ENCODE assay signal across 1 cellular context in the genomic region with DNA sequence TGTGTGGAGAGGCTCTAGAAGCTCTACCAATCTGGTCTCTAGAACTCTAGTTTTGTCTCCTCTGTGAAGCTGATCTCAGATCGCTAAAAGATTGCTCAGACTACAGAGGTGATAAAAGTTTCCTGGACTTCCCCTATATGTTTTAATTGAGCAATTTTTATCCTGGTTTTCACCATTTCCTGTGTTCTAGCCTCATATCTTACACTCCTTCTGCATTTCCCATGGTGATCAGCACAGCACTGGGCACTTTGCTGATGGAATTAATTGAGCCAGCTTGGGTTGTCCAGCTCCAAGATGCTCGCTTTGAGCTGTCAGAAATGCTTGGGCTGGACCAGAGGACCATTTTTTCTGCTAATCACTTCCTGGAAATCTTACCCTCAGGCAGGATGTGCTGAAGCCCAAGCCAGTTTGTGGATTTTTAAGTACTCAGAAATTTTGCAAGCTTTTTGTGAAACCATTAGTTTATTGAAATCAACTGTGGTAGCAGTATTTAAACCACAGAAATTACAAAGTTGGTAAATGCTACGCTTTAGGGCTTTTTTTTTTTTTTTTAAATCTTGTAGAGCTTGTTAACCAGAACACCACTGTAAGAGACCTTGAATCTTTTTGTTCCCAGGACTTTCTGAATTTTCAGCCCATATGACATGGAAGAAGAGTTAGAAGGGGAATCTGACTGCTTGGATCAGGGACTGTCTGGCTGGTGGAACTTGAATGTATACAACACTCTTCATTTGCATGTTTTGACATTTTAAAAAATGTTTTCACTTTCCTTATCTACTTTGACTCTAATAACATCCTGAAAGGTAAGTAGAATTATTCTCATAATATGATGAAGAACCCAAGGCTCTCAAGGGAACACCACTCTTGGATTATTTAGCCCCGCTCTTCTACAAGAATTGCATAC.
TF ChIP-seq lines count a peak whose summit lies in the region.

No MANE protein-coding gene starts in this region.

TF ChIP-seq in K562, 482 proteins besides CTCF, POLR2A, EP300 and RAD21:
- no peak for TF ChIP-seq ATF1 (CRISPR knock-in tag; IDR thresholded peaks at IDR 0.05)
- no peak for TF ChIP-seq ATF1 (tag; IDR thresholded peaks at IDR 0.05)
- TF ChIP-seq, protein P1, sequence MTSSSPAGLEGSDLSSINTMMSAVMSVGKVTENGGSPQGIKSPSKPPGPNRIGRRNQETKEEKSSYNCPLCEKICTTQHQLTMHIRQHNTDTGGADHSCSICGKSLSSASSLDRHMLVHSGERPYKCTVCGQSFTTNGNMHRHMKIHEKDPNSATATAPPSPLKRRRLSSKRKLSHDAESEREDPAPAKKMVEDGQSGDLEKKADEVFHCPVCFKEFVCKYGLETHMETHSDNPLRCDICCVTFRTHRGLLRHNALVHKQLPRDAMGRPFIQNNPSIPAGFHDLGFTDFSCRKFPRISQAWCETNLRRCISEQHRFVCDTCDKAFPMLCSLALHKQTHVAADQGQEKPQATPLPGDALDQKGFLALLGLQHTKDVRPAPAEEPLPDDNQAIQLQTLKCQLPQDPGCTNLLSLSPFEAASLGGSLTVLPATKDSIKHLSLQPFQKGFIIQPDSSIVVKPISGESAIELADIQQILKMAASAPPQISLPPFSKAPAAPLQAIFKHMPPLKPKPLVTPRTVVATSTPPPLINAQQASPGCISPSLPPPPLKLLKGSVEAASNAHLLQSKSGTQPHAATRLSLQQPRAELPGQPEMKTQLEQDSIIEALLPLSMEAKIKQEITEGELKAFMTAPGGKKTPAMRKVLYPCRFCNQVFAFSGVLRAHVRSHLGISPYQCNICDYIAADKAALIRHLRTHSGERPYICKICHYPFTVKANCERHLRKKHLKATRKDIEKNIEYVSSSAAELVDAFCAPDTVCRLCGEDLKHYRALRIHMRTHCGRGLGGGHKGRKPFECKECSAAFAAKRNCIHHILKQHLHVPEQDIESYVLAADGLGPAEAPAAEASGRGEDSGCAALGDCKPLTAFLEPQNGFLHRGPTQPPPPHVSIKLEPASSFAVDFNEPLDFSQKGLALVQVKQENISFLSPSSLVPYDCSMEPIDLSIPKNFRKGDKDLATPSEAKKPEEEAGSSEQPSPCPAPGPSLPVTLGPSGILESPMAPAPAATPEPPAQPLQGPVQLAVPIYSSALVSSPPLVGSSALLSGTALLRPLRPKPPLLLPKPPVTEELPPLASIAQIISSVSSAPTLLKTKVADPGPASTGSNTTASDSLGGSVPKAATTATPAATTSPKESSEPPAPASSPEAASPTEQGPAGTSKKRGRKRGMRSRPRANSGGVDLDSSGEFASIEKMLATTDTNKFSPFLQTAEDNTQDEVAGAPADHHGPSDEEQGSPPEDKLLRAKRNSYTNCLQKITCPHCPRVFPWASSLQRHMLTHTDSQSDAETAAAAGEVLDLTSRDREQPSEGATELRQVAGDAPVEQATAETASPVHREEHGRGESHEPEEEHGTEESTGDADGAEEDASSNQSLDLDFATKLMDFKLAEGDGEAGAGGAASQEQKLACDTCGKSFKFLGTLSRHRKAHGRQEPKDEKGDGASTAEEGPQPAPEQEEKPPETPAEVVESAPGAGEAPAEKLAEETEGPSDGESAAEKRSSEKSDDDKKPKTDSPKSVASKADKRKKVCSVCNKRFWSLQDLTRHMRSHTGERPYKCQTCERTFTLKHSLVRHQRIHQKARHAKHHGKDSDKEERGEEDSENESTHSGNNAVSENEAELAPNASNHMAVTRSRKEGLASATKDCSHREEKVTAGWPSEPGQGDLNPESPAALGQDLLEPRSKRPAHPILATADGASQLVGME (CRISPR knock-in tag; IDR thresholded peaks at IDR 0.05), result peak; percentile 76; the same call in 1 of the 2 replicates
- TF ChIP-seq KAT2B (IDR thresholded peaks at IDR 0.05; ENCODE audit: low read depth, low read length), result no peak
- TF ChIP-seq EZH2 (IDR thresholded peaks at IDR 0.05; ENCODE audit: borderline replicate concordance, low read depth, low read length), result no peak
- no peak for TF ChIP-seq SPI1 (IDR thresholded peaks at IDR 0.05; ENCODE audit: borderline replicate concordance, low read depth, low read length)
- no peak for TF ChIP-seq TBL1XR1 (IDR thresholded peaks at IDR 0.05; ENCODE audit: low read length in 2 of 2)
- no peak for TF ChIP-seq ZNF668 (CRISPR knock-in tag; IDR thresholded peaks at IDR 0.05)
TF ChIP-seq in K562: peak in this region for 1.
